ENCODE assay signal across 28 cellular contexts in the genomic region with DNA sequence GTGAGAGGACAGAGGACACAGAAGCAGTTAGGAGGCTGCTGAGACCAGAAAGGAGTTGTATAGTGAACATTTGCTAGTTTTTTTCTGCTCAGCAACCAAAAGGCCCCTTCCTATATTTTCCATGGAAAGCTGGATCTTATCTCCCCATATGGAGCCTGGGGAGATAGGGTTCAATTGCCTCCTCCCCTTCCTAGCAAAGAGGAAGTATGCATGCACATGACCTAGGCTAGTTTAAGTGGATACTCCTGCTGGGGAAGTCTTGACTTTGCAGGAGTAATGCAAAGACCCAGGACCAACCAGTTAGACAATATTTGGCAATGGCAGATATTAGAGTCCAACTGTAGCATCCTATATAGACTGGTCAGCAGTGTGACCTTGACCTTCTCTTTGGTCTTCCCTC. TPM values are rescaled to one million over a fixed set of nuclear protein-coding genes. Genes with fewer than 3 reads are reported as not detected.
DNase-seq lines count a peak whose midpoint lies in the region; ATAC-seq, FAIRE-seq and TF ChIP-seq lines count a peak whose summit lies in the region.
"Had no signal": no experiment of that assay in that cellular context is flagged by ENCODE, and none has a peak within 500 bp of the region (broad histone marks: within the 10 kb centered on the region; RNA-seq: fewer than 3 reads in every experiment).

No MANE protein-coding gene starts in this region.

- no peak overlapping the region for H3K4ac ChIP-seq in H1 (replicated peaks; ENCODE audit: insufficient read length, low read depth, low read length)

- no peak overlapping the region for H4K91ac ChIP-seq in H1 (replicated peaks; ENCODE audit: insufficient read length, low read length)

- H3K4me2 ChIP-seq in GM23338 (no peak overlapping the region), H1 (ENCODE audit: insufficient read depth in 1 of 2, low read depth in 2 of 2, low read length in 2 of 2) (0 out of 4 replicates have a peak overlapping the region, but pooled peaks of 1 of the 2 experiments have one; percentile 27)
- H3K4me2 ChIP-seq: neural progenitor cell, smooth muscle cell had no signal

- H3K27ac ChIP-seq in CD4-positive, alpha-beta T cell (ENCODE audit: low read depth, low read length) = no peak overlapping the region
- H3K27ac ChIP-seq in GM23338 (ENCODE audit: low read depth) (peak overlapping the region; percentile 91), H1 (ENCODE audit: low read depth, low read length) (no peak overlapping the region), body of pancreas (no peak overlapping the region)
- H3K27ac ChIP-seq: neural progenitor cell had no signal

- H3K56ac ChIP-seq in H1 (replicated peaks; ENCODE audit: insufficient read length, low read depth, low read length) = no peak overlapping the region

- no peaks in the 10 kb centered on the region for H3K27me3 Mint-ChIP-seq in CD4-positive, alpha-beta T cell
- H3K27me3 Mint-ChIP-seq in GM23338 (ENCODE audit: insufficient read depth, low read depth, poor library complexity) = no peaks in the 10 kb centered on the region
- H3K27me3 Mint-ChIP-seq in activated naive CD4-positive, alpha-beta T cell treated with anti-CD3 and anti-CD28 coated beads for 36 hours (ENCODE audit: low read depth) = no peaks in the 10 kb centered on the region
- H3K27me3 Mint-ChIP-seq: type B pancreatic cell had no signal

- no peak overlapping the region for H2BK5ac ChIP-seq in H1 (ENCODE audit: low read depth, low read length)

- peaks cover 92% of the 10 kb centered on the region for H3K79me2 ChIP-seq in GM23338 (replicated peaks; ENCODE audit: insufficient read depth)
- peaks cover 8 to 79% of the 10 kb centered on the region in 2 experiments for H3K79me2 ChIP-seq in H1 (ENCODE audit: control insufficient read depth in 1 of 2, insufficient read depth in 2 of 2, low read length in 2 of 2)

- H2AFZ ChIP-seq in GM23338 = no peak overlapping the region
- H2AFZ ChIP-seq in H1 (ENCODE audit: low read length) = no peak overlapping the region
- H2AFZ ChIP-seq: neural progenitor cell had no signal

- intact Hi-C loops in CD4-positive, alpha-beta T cell (cut with DNase I, micrococcal nuclease) = no loop called here
- intact Hi-C loops in body of pancreas (cut with DNase I) = no loop called here
- intact Hi-C loops in activated naive CD4-positive, alpha-beta T cell treated with anti-CD3 and anti-CD28 coated beads for 36 hours (cut with micrococcal nuclease) = no loop called here

- no peak overlapping the region; a peak in 1 of 7 replicates for H3K9ac ChIP-seq in H1 (replicated peaks in 1 of 4; ENCODE audit: extremely low read depth in 1 of 4, low read depth in 3 of 4, low read length in 3 of 4)
- H3K9ac ChIP-seq: neural progenitor cell had no signal

- H3K4me1 ChIP-seq in GM23338 (ENCODE audit: insufficient read depth) (peaks cover 16% of the 10 kb centered on the region), H1 (replicated peaks in 1 of 4; ENCODE audit: control insufficient read depth in 3 of 4, insufficient read depth in 4 of 4, low read length in 3 of 4) (peaks cover 0 to 5% (median 1%) of the 10 kb centered on the region in 4 experiments; a peak in 4 of 7 replicates), body of pancreas (peaks cover 16% of the 10 kb centered on the region)

- no peaks in the 10 kb centered on the region for H3K9me2 ChIP-seq in GM23338 (ENCODE audit: insufficient read depth)

- no peak overlapping the region for H3K4me3 Mint-ChIP-seq in CD4-positive, alpha-beta T cell
- H3K4me3 Mint-ChIP-seq in GM23338 = no peak overlapping the region
- H3K4me3 Mint-ChIP-seq in activated naive CD4-positive, alpha-beta T cell treated with anti-CD3 and anti-CD28 coated beads for 36 hours = no peak overlapping the region
- H3K4me3 Mint-ChIP-seq: HFFc6, neural progenitor cell, type B pancreatic cell had no signal

- peaks cover 62% of the 10 kb centered on the region for H3K4me1 Mint-ChIP-seq in CD4-positive, alpha-beta T cell (ENCODE audit: low read depth)
- H3K4me1 Mint-ChIP-seq in GM23338 = peaks cover 25% of the 10 kb centered on the region
- H3K4me1 Mint-ChIP-seq in activated naive CD4-positive, alpha-beta T cell treated with anti-CD3 and anti-CD28 coated beads for 36 hours (ENCODE audit: low read depth) = peaks cover 33% of the 10 kb centered on the region

- CTCF ChIA-PET in CD4-positive, alpha-beta T cell (lab: Charles Lee) = no interaction called here
- CTCF ChIA-PET in H1 (lab: Charles Lee; ENCODE audit: partially characterized antibody) = interaction anchor here (0.7 kb wide), 1 partner anchor 15 kb away, joined by 3 read pairs; a partner anchor contains a TSS
- CTCF ChIA-PET in activated naive CD4-positive, alpha-beta T cell treated with anti-CD3 and anti-CD28 coated beads for 36 hours (lab: Charles Lee) = interaction anchor here (0.6 kb wide), 1 partner anchor 15 kb away, joined by 3 read pairs; a partner anchor contains a TSS

- in situ Hi-C loops in SK-MEL-5 (cut with HindIII; ENCODE audit: low pct_unique_long_range_greater_than_20kb, low sequenced_read_pairs) = no loop called here

- H4K20me1 ChIP-seq in GM23338 (replicated peaks; ENCODE audit: insufficient read depth) (peaks cover 43% of the 10 kb centered on the region), H1 (replicated peaks in 1 of 2; ENCODE audit: control insufficient read depth in 1 of 2, insufficient read depth in 2 of 2, low read length in 2 of 2) (peaks cover 0 to 3% of the 10 kb centered on the region in 2 experiments)

- no peak overlapping the region for H4K8ac ChIP-seq in H1 (ENCODE audit: extremely low read depth, insufficient read depth, low read length)

- peaks cover 4% of the 10 kb centered on the region; the same call in 1 of the 2 replicates for H3K23me2 ChIP-seq in H1 (ENCODE audit: low read depth, low read length)

- peaks cover 17% of the 10 kb centered on the region; the same call in 1 of the 2 replicates for H3F3A ChIP-seq in GM23338 (replicated peaks; ENCODE audit: low read depth)

- peaks cover 6% of the 10 kb centered on the region; the same call in 1 of the 2 replicates for H3K79me1 ChIP-seq in H1 (ENCODE audit: low read depth, low read length)

- no peak overlapping the region for H2BK120ac ChIP-seq in H1 (replicated peaks; ENCODE audit: low read depth, low read length)

- POLR2A ChIA-PET in CD4-positive, alpha-beta T cell (lab: Charles Lee) = no interaction called here
- POLR2A ChIA-PET in H1 (lab: Charles Lee; ENCODE audit: partially characterized antibody) = interaction anchor here (0.6 to 1.8 kb wide), 2 partner anchors 10 to 15 kb away, joined by 3 to 10 read pairs; a partner anchor contains a TSS

- no peaks in the 10 kb centered on the region for H3K9me3 ChIP-seq in CD4-positive, alpha-beta T cell (ENCODE audit: control insufficient read depth, low read length)
- H3K9me3 ChIP-seq in H1 (ENCODE audit: insufficient read depth in 2 of 2, low read depth in 1 of 2, low read length in 1 of 2) (no peaks in the 10 kb centered on the region), body of pancreas (no peaks in the 10 kb centered on the region)

- TF ChIP-seq RAD21 in H1 (IDR thresholded peaks at IDR 0.05 in 1 of 2, conservative IDR thresholded peaks at IDR 0.05 in 1 of 2; ENCODE audit: low read depth in 2 of 2, low read length in 2 of 2) = no peak

- H3K27me3 ChIP-seq in CD4-positive, alpha-beta T cell (ENCODE audit: control insufficient read depth, insufficient read depth, low read length) = no peaks in the 10 kb centered on the region
- H3K27me3 ChIP-seq in GM23338 (ENCODE audit: insufficient read depth) = no peaks in the 10 kb centered on the region
- no peaks in the 10 kb centered on the region for H3K27me3 ChIP-seq in H1 (replicated peaks in 1 of 4; ENCODE audit: control insufficient read depth in 3 of 4, extremely low read depth in 1 of 4, insufficient read depth in 3 of 4, low read length in 3 of 4)
- no peaks in the 10 kb centered on the region for H3K27me3 ChIP-seq in body of pancreas
- H3K27me3 ChIP-seq: neural progenitor cell had no signal

- no peak overlapping the region for H2BK15ac ChIP-seq in H1 (ENCODE audit: low read length)

- H3K9me3 Mint-ChIP-seq in CD4-positive, alpha-beta T cell = no peaks in the 10 kb centered on the region
- no peaks in the 10 kb centered on the region for H3K9me3 Mint-ChIP-seq in GM23338
- H3K9me3 Mint-ChIP-seq in activated naive CD4-positive, alpha-beta T cell treated with anti-CD3 and anti-CD28 coated beads for 36 hours = no peaks in the 10 kb centered on the region
- H3K9me3 Mint-ChIP-seq: HFFc6, neural progenitor cell, type B pancreatic cell had no signal

- no peak for ATAC-seq in CD4-positive, alpha-beta T cell (ENCODE audit: poor library complexity)
- no peak for ATAC-seq in GM23338
- ATAC-seq in body of pancreas = no peak
- ATAC-seq: Panc1; stimulated activated naive CD8-positive, alpha-beta T cell treated with anti-CD3 and anti-CD28 coated beads, Interleukin-15, Interleukin-2, amounts not matched to agents 100 U/mL and 50 U/mL, for 24 hours had no signal

- H3K23ac ChIP-seq in H1 (ENCODE audit: insufficient read length) = no peak overlapping the region

- TF ChIP-seq POLR2A in H1 (IDR thresholded peaks at IDR 0.05; ENCODE audit: control extremely low read depth in 1 of 2, low read depth in 2 of 2, low read length in 2 of 2) (no peak), body of pancreas (IDR thresholded peaks at IDR 0.05) (no peak)

- no peak for DNase-seq in CD4-positive, alpha-beta T cell
- DNase-seq in GM23338 (ENCODE audit: low spot score) (no peak), SK-MEL-5 (ENCODE audit: low read depth, low spot score) (peak; percentile 12), H1 (ENCODE audit: low read depth in 1 of 2, low spot score in 2 of 2) (no peak), RCC 7860 (ENCODE audit: low spot score) (no peak), body of pancreas (no peak)
- DNase-seq in activated naive CD4-positive, alpha-beta T cell treated with anti-CD3 and anti-CD28 coated beads for 36 hours = no peak
- DNase-seq: activated CD4-positive, alpha-beta T cell treated with anti-CD3 and anti-CD28 coated beads, Interleukin-2, amount 50 U/mL, for 1 hour; activated gamma-delta T cell; Calu3; central memory CD4-positive, alpha-beta T cell; effector CD4-positive, alpha-beta T cell; HFFc6; hypothalamus; IMR-90; NCI-H1048; NCI-H187 treated with DMSO at 0.1 percent for 48 hours; NCI-H226; NCI-H82; stimulated activated CD4-positive, alpha-beta T cell treated with anti-CD3 and anti-CD28 coated beads, Interleukin-2, amount 100 ng/mL, for 48 hours; stimulated activated naive CD8-positive, alpha-beta T cell treated with anti-CD3 and anti-CD28 coated beads, Interleukin-15, Interleukin-2, amounts not matched to agents 100 U/mL and 50 U/mL, for 24 hours; SW 1271 had no signal

- H3K36me3 ChIP-seq in GM23338 (ENCODE audit: insufficient read depth) (no peaks in the 10 kb centered on the region), H1 (ENCODE audit: control insufficient read depth in 2 of 4, insufficient read depth in 4 of 4, low read length in 3 of 4) (peaks cover 0 to 3% (median 0%) of the 10 kb centered on the region in 4 experiments; a peak in 1 of 8 replicates), body of pancreas (replicated peaks in 1 of 2; ENCODE audit: insufficient read depth in 1 of 2, low read depth in 2 of 2) (no peaks in the 10 kb centered on the region)
- H3K36me3 ChIP-seq: neural progenitor cell had no signal

- FAIRE-seq in H1 (lab: Jason Lieb, UNC) (no peak), RCC 7860 (lab: Jason Lieb, UNC) (no peak)
- FAIRE-seq: frontal cortex, islet of Langerhans had no signal

- H2BK20ac ChIP-seq in H1 (ENCODE audit: low read length) = no peak overlapping the region

- H3K18ac ChIP-seq in H1 (ENCODE audit: extremely low read depth, low read length) = no peak overlapping the region

- H3K14ac ChIP-seq in H1 (ENCODE audit: insufficient read length) = no peak overlapping the region

- no peak for TF ChIP-seq CTCF in CD4-positive, alpha-beta T cell (IDR thresholded peaks at IDR 0.05)
- TF ChIP-seq CTCF in GM23338 (conservative IDR thresholded peaks at IDR 0.05; ENCODE audit: low read depth in 2 of 2) (no peak), H1 (IDR thresholded peaks at IDR 0.05; ENCODE audit: control extremely low read depth in 1 of 3, insufficient read depth in 1 of 3, low read depth in 1 of 3, low read length in 3 of 3) (no peak), body of pancreas (IDR thresholded peaks at IDR 0.05) (no peak)

- H2AK5ac ChIP-seq in H1 (ENCODE audit: low read depth, low read length) = no peak overlapping the region; the same call in 1 of the 2 replicates

- peaks cover 14% of the 10 kb centered on the region for H3K36me3 Mint-ChIP-seq in CD4-positive, alpha-beta T cell (ENCODE audit: low read depth)
- peaks cover 6% of the 10 kb centered on the region; the same call in 2 of the 3 replicates for H3K36me3 Mint-ChIP-seq in GM23338 (ENCODE audit: low read depth)
- peaks cover 7% of the 10 kb centered on the region for H3K36me3 Mint-ChIP-seq in activated naive CD4-positive, alpha-beta T cell treated with anti-CD3 and anti-CD28 coated beads for 36 hours (ENCODE audit: low read depth)

- 0 out of 2 replicates have a peak overlapping the region, but pooled peaks have one; percentile 56 for H2BK12ac ChIP-seq in H1 (ENCODE audit: low read depth, low read length)

- no peak overlapping the region for H4K5ac ChIP-seq in H1 (ENCODE audit: insufficient read length, low read depth, low read length)

- peak overlapping the region; percentile 31 for H3K27ac Mint-ChIP-seq in CD4-positive, alpha-beta T cell
- H3K27ac Mint-ChIP-seq in GM23338 = peak overlapping the region; percentile 28; the same call in 1 of the 2 replicates
- no peak overlapping the region for H3K27ac Mint-ChIP-seq in activated naive CD4-positive, alpha-beta T cell treated with anti-CD3 and anti-CD28 coated beads for 36 hours
- H3K27ac Mint-ChIP-seq: neural progenitor cell, type B pancreatic cell had no signal

- H3K4me3 ChIP-seq in GM23338 (no peak overlapping the region), H1 (ENCODE audit: extremely low read depth in 1 of 4, insufficient read depth in 2 of 4, low read depth in 3 of 4, low read length in 4 of 4) (no peak overlapping the region), body of pancreas (no peak overlapping the region)
- H3K4me3 ChIP-seq: neural progenitor cell, smooth muscle cell had no signal

- no peak for TF ChIP-seq EP300 in H1 (IDR thresholded peaks at IDR 0.05; ENCODE audit: borderline replicate concordance in 1 of 2, low read depth in 2 of 2, low read length in 2 of 2)

RNA-seq across cellular contexts. Expression of a gene that starts 15.1 kb away (rescaled TPM):
- total RNA-seq in CD4-positive, alpha-beta T cell = 100 to 1,000 TPM; 119 to 128 TPM
- total RNA-seq in GM23338 (2014; rRNA removed; shearing (Covaris generic)) = 97.2 and 129 TPM in 2 replicates
- polyA plus RNA-seq in GM23338 (2016; fragmentation: Nextera tagmentation; extraction: Ambion mirVana) = 95.5 and 96.2 TPM in 2 replicates
- 27.8 and 32.6 TPM in 2 replicates for total RNA-seq in SK-MEL-5 (2014; rRNA removed; shearing (Covaris generic))
- polyA plus RNA-seq in SK-MEL-5 (2015; cell fraction: cytosol; rRNA removed) = 24.6 and 27.9 TPM in 2 replicates
- 50.1 and 57.0 TPM in 2 replicates for polyA plus RNA-seq in SK-MEL-5 (2015; cell fraction: nucleus; rRNA removed)
- total RNA-seq in H1 (2021; fragmentation: NEBNext Ultra II Directional; extraction: Animal tissue kit (Norgen Biotek cat#: 25700)) = 140 TPM in 2 replicates
- 88.3 and 90.8 TPM in 2 replicates for polyA plus RNA-seq in H1 (2011; rRNA removed)
- 52.5 TPM for polyA plus RNA-seq in H1 (2011; cell fraction: cytosol; rRNA removed)
- polyA plus RNA-seq in H1 (2011; cell fraction: nucleus; rRNA removed) = 191 TPM
- polyA plus RNA-seq in H1 (2012, experiment 1 of 2) = 110 to 135 TPM (median 131 TPM) in 4 replicates
- polyA plus RNA-seq in H1 (2012, experiment 2 of 2) = 11.3 TPM
- 66.3 TPM for polyA plus RNA-seq in H1 (2013, experiment 1 of 2)
- polyA plus RNA-seq in H1 (2013, experiment 2 of 2) = 61.6 TPM
- polyA minus RNA-seq in H1 (2011; rRNA and poly(A)+ RNA removed) = 140 and 150 TPM in 2 replicates
- 94.8 TPM for polyA minus RNA-seq in H1 (2011; cell fraction: cytosol; rRNA and poly(A)+ RNA removed)
- 129 TPM for polyA minus RNA-seq in H1 (2011; cell fraction: nucleus; rRNA and poly(A)+ RNA removed)
- total RNA-seq in body of pancreas = 10 to 100 TPM; 33.2 to 72.2 TPM
- 10 to 100 TPM; 73.9 to 75.5 TPM for total RNA-seq in activated naive CD4-positive, alpha-beta T cell treated with anti-CD3 and anti-CD28 coated beads for 36 hours

RNA-seq across cellular contexts. Expression of a gene that starts 35.9 kb away (rescaled TPM):
- total RNA-seq in CD4-positive, alpha-beta T cell = 10 to 100 TPM; 21.1 to 23.9 TPM
- total RNA-seq in GM23338 (2014; rRNA removed; shearing (Covaris generic)) = 29.9 and 35.7 TPM in 2 replicates
- polyA plus RNA-seq in GM23338 (2016; fragmentation: Nextera tagmentation; extraction: Ambion mirVana) (11.7 and 12.9 TPM in 2 replicates), H1 (2011; rRNA removed) (13.6 and 23.4 TPM in 2 replicates)
- 15.5 and 19.9 TPM in 2 replicates for total RNA-seq in SK-MEL-5 (2014; rRNA removed; shearing (Covaris generic))
- polyA plus RNA-seq in SK-MEL-5 (2015; cell fraction: cytosol; rRNA removed) = 12.5 and 14.7 TPM in 2 replicates
- 32.0 and 45.7 TPM in 2 replicates for polyA plus RNA-seq in SK-MEL-5 (2015; cell fraction: nucleus; rRNA removed)
- total RNA-seq in H1 (2021; fragmentation: NEBNext Ultra II Directional; extraction: Animal tissue kit (Norgen Biotek cat#: 25700)) = 26.1 and 27.6 TPM in 2 replicates
- polyA plus RNA-seq in H1 (2011; cell fraction: cytosol; rRNA removed) = 18.6 TPM
- 14.0 TPM for polyA plus RNA-seq in H1 (2011; cell fraction: nucleus; rRNA removed)
- polyA plus RNA-seq in H1 (2012, experiment 1 of 2) = 18.6 to 25.3 TPM (median 19.8 TPM) in 4 replicates
- polyA plus RNA-seq in H1 (2012, experiment 2 of 2) = 14.8 TPM
- 17.0 TPM for polyA plus RNA-seq in H1 (2013, experiment 1 of 2)
- polyA plus RNA-seq in H1 (2013, experiment 2 of 2) = 16.2 TPM
- polyA minus RNA-seq in H1 (2011; rRNA and poly(A)+ RNA removed) = 25.3 and 43.2 TPM in 2 replicates
- polyA minus RNA-seq in H1 (2011; cell fraction: cytosol; rRNA and poly(A)+ RNA removed) = 18.8 TPM
- polyA minus RNA-seq in H1 (2011; cell fraction: nucleus; rRNA and poly(A)+ RNA removed) = 22.2 TPM
- total RNA-seq in body of pancreas = 10 to 100 TPM; 13.5 to 15.6 TPM
- 10 to 100 TPM; 20.5 to 21.4 TPM for total RNA-seq in activated naive CD4-positive, alpha-beta T cell treated with anti-CD3 and anti-CD28 coated beads for 36 hours

RNA-seq across cellular contexts. Expression of a gene that starts 36.1 kb away (rescaled TPM):
- total RNA-seq in CD4-positive, alpha-beta T cell = 10 to 100 TPM; 70.9 to 77.4 TPM
- 37.2 and 45.6 TPM in 2 replicates for total RNA-seq in GM23338 (2014; rRNA removed; shearing (Covaris generic))
- polyA plus RNA-seq in GM23338 (2016; fragmentation: Nextera tagmentation; extraction: Ambion mirVana) (67.1 and 72.8 TPM in 2 replicates), H1 (2011; rRNA removed) (50.5 and 51.5 TPM in 2 replicates)
- total RNA-seq in SK-MEL-5 (2014; rRNA removed; shearing (Covaris generic)) = 21.2 and 23.8 TPM in 2 replicates
- 40.7 and 50.9 TPM in 2 replicates for polyA plus RNA-seq in SK-MEL-5 (2015; cell fraction: cytosol; rRNA removed)
- 27.0 and 35.3 TPM in 2 replicates for polyA plus RNA-seq in SK-MEL-5 (2015; cell fraction: nucleus; rRNA removed)
- 49.5 and 58.3 TPM in 2 replicates for total RNA-seq in H1 (2021; fragmentation: NEBNext Ultra II Directional; extraction: Animal tissue kit (Norgen Biotek cat#: 25700))
- 52.1 TPM for polyA plus RNA-seq in H1 (2011; cell fraction: cytosol; rRNA removed)
- 70.9 TPM for polyA plus RNA-seq in H1 (2011; cell fraction: nucleus; rRNA removed)
- polyA plus RNA-seq in H1 (2012, experiment 1 of 2) = 45.9 to 65.6 TPM (median 59.1 TPM) in 4 replicates
- polyA plus RNA-seq in H1 (2012, experiment 2 of 2) = 41.6 TPM
- polyA plus RNA-seq in H1 (2013, experiment 1 of 2) = 35.1 TPM
- 32.5 TPM for polyA plus RNA-seq in H1 (2013, experiment 2 of 2)
- 122 and 145 TPM in 2 replicates for polyA minus RNA-seq in H1 (2011; rRNA and poly(A)+ RNA removed)
- 29.7 TPM for polyA minus RNA-seq in H1 (2011; cell fraction: cytosol; rRNA and poly(A)+ RNA removed)
- 31.1 TPM for polyA minus RNA-seq in H1 (2011; cell fraction: nucleus; rRNA and poly(A)+ RNA removed)
- total RNA-seq in body of pancreas = 10 to 100 TPM; 13.2 to 31.6 TPM
- 10 to 100 TPM; 57.4 to 58.6 TPM for total RNA-seq in activated naive CD4-positive, alpha-beta T cell treated with anti-CD3 and anti-CD28 coated beads for 36 hours

RNA-seq across cellular contexts. Expression of a gene that starts 57.0 kb away (rescaled TPM):
- 10 to 100 TPM; 47.8 to 50.8 TPM for total RNA-seq in CD4-positive, alpha-beta T cell
- total RNA-seq in GM23338 (2014; rRNA removed; shearing (Covaris generic)) = 154 and 187 TPM in 2 replicates
- 260 and 268 TPM in 2 replicates for polyA plus RNA-seq in GM23338 (2016; fragmentation: Nextera tagmentation; extraction: Ambion mirVana)
- total RNA-seq in SK-MEL-5 (2014; rRNA removed; shearing (Covaris generic)) = 72.1 and 84.3 TPM in 2 replicates
- polyA plus RNA-seq in SK-MEL-5 (2015; cell fraction: cytosol; rRNA removed) = 76.7 and 89.3 TPM in 2 replicates
- polyA plus RNA-seq in SK-MEL-5 (2015; cell fraction: nucleus; rRNA removed) = 102 and 107 TPM in 2 replicates
- total RNA-seq in H1 (2021; fragmentation: NEBNext Ultra II Directional; extraction: Animal tissue kit (Norgen Biotek cat#: 25700)) = 201 and 209 TPM in 2 replicates
- 93.1 and 138 TPM in 2 replicates for polyA plus RNA-seq in H1 (2011; rRNA removed)
- polyA plus RNA-seq in H1 (2011; cell fraction: cytosol; rRNA removed) = 133 TPM
- polyA plus RNA-seq in H1 (2011; cell fraction: nucleus; rRNA removed) = 101 TPM
- 170 to 199 TPM (median 181 TPM) in 4 replicates for polyA plus RNA-seq in H1 (2012, experiment 1 of 2)
- polyA plus RNA-seq in H1 (2012, experiment 2 of 2) = 18.0 TPM
- 138 TPM for polyA plus RNA-seq in H1 (2013, experiment 1 of 2)
- 140 TPM for polyA plus RNA-seq in H1 (2013, experiment 2 of 2)
- 155 and 167 TPM in 2 replicates for polyA minus RNA-seq in H1 (2011; rRNA and poly(A)+ RNA removed)
- 84.6 TPM for polyA minus RNA-seq in H1 (2011; cell fraction: cytosol; rRNA and poly(A)+ RNA removed)
- 119 TPM for polyA minus RNA-seq in H1 (2011; cell fraction: nucleus; rRNA and poly(A)+ RNA removed)
- 10 to 100 TPM; 34.6 to 37.1 TPM for total RNA-seq in body of pancreas
- total RNA-seq in activated naive CD4-positive, alpha-beta T cell treated with anti-CD3 and anti-CD28 coated beads for 36 hours = 100 to 1,000 TPM; 164 to 165 TPM
